7 cellular contexts compared by ENCODE assay signal in the genomic region with DNA sequence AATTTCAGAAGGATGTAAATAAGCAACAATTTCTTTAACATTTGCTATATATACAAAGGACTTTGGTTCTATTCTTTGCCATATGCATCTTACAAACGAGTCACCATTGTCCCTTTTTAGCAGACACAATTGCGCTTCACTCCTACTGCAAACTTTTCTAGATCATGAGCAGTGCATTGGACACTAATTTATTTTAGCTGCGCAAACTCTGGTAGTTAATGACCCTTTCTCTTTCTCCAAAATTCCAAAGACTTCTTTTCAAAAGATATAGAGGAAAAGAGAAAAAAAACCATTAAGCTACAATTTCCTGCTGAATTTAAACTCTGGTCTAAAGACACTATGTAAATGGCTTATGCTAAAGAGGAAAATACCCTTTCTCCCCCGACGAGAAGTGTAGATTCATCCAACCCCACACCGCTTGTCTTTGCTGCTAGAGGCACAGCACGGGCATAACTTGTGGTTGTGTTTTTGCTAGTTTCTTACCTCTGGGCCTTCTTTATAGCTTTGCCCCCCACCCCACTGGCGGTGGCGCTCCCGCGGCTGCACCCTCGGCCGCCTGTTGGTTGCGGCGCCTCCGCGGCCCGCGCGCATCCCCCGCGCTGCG.
DNase-seq lines count a peak whose midpoint lies in the region; ATAC-seq, FAIRE-seq and TF ChIP-seq lines count a peak whose summit lies in the region.

No MANE protein-coding gene starts in this region.

- TF ChIP-seq POLR2A in suprapubic skin (IDR thresholded peaks at IDR 0.05): no peak

- H3K27me3 ChIP-seq in suprapubic skin: peaks cover 93% of the 10 kb centered on the region

- H3K4me1 Mint-ChIP-seq in glutamatergic neuron (ENCODE audit: low read depth, unreplicated experiment): peaks cover 27% of the 10 kb centered on the region

- H3K36me3 Mint-ChIP-seq in glutamatergic neuron (ENCODE audit: unreplicated experiment): no peaks in the 10 kb centered on the region

- ATAC-seq in HG02571 (IDR thresholded peaks at IDR 0.05; ENCODE audit: unreplicated experiment) (peak; percentile 23), HG03025 (IDR thresholded peaks at IDR 0.05; ENCODE audit: low FRiP score, unreplicated experiment) (no peak)

- H3K4me3 ChIP-seq in suprapubic skin: peak overlapping the region; percentile 55

- peak overlapping the region; percentile 45 for H3K27ac ChIP-seq in suprapubic skin

- TF ChIP-seq CTCF in glutamatergic neuron (IDR thresholded peaks at IDR 0.05; ENCODE audit: partially characterized antibody, unreplicated experiment) (no peak), suprapubic skin (IDR thresholded peaks at IDR 0.05) (no peak)

- peaks cover 6% of the 10 kb centered on the region for H3K27me3 Mint-ChIP-seq in glutamatergic neuron (ENCODE audit: unreplicated experiment)

- no peak for TF ChIP-seq EP300 in suprapubic skin (IDR thresholded peaks at IDR 0.05)

- H3K9me3 Mint-ChIP-seq in glutamatergic neuron (ENCODE audit: unreplicated experiment): peaks cover 2% of the 10 kb centered on the region

- no peaks in the 10 kb centered on the region for H3K36me3 ChIP-seq in suprapubic skin

- H3K27ac Mint-ChIP-seq in glutamatergic neuron (ENCODE audit: unreplicated experiment): peak overlapping the region; percentile 89

- FAIRE-seq in GM18507 (lab: Jason Lieb, UNC): peak; percentile 49

- WGBS in suprapubic skin: 25% methylated on average over 15 of the region's 23 CpGs

- DNase-seq in GM18507 (ENCODE audit: extremely low spot score, insufficient read length, low read depth): no peak
- peak; percentile 39 for DNase-seq in NCI-H82 treated with DMSO at 0.1 percent for 48 hours (lab: John Stamatoyannopoulos, UW; ENCODE audit: unreplicated experiment)
- DNase-seq in glutamatergic neuron: no peak
- no peak for DNase-seq in suprapubic skin (ENCODE audit: low spot score in 2 of 2)
- no peak for DNase-seq in posterior cingulate gyrus

- H3K4me1 ChIP-seq in suprapubic skin: peaks cover 18% of the 10 kb centered on the region

- H3K9me3 ChIP-seq in suprapubic skin: no peaks in the 10 kb centered on the region

- intact Hi-C loops in posterior cingulate gyrus (cut with DNase I): no loop called here

- H3K4me3 Mint-ChIP-seq in glutamatergic neuron (ENCODE audit: unreplicated experiment): peak overlapping the region; percentile 89
